29 cellular contexts compared by ENCODE assay signal in the genomic region with DNA sequence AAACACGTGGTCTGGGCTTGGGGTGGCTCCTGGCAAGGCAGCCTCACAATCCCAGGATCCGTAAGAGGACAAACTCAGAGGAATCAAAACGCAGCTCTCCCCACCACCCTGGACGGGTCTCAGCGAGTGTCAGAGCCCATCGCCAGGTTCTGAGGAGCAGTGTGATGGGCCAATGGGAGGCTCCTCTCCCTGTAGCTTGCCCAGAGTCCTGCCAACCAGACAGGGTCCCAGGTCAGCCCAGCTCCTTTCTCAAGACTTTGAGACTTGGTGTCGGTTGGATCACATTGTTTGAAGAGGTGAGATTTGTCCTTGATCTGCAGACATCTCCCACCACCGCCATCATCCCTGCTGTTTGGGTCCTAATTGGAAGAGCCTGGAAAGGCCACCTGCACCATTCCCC. TPM values are rescaled to one million over a fixed set of nuclear protein-coding genes. Genes with fewer than 3 reads are reported as not detected.
"Had no signal": no experiment of that assay in that cellular context is flagged by ENCODE, and none has a peak within 500 bp of the region (broad histone marks: within the 10 kb centered on the region; RNA-seq: fewer than 3 reads in every experiment).

No MANE protein-coding gene starts in this region.

- H3K27me3 Mint-ChIP-seq: activated CD4-positive, alpha-beta memory T cell treated with anti-CD3 and anti-CD28 coated beads for 36 hours; activated T-cell treated with anti-CD3 and anti-CD28 coated beads, Interleukin-2, amount 50 U/mL, for 24 hours had no signal

- ATAC-seq: heart right ventricle, mucosa of descending colon, right lobe of liver had no signal

- H3K27ac Mint-ChIP-seq: activated CD4-positive, alpha-beta memory T cell treated with anti-CD3 and anti-CD28 coated beads for 36 hours; activated CD4-positive, alpha-beta T cell treated with anti-CD3 and anti-CD28 coated beads, Interleukin-2, amount 10 ng/mL, durations not matched to agents 24 days and 14 days; activated T-cell treated with anti-CD3 and anti-CD28 coated beads, Interleukin-2, amount 50 U/mL, for 24 hours; dendritic cell treated with granulocyte-macrophage colony-stimulating factor and Interleukin-4, amounts not matched to agents 40 ng/mL and 50 ng/mL, for 4 days; nephron; progenitor cell of endocrine pancreas; T-helper 1 cell treated with Interleukin-12 subunit alpha and Interleukin-12 subunit beta and Interleukin-4 antibody, amounts not matched to agents 30 μg/mL and 1 μg/mL, for 36 hours had no signal

- FAIRE-seq: endometrium, TTC549 had no signal

- H3K27ac ChIP-seq: epithelial cell of prostate, esophagus squamous epithelium, heart right ventricle, left ventricle myocardium inferior, ovary, right lobe of liver, transverse colon, WERI-Rb-1 had no signal

- H3K27me3 ChIP-seq: ovary, right lobe of liver, transverse colon had no signal

- H3K4me3 Mint-ChIP-seq: activated CD4-positive, alpha-beta memory T cell treated with anti-CD3 and anti-CD28 coated beads for 36 hours; activated CD4-positive, alpha-beta T cell treated with anti-CD3 and anti-CD28 coated beads, Interleukin-2, amount 10 ng/mL, durations not matched to agents 24 days and 14 days; activated T-cell treated with anti-CD3 and anti-CD28 coated beads, Interleukin-2, amount 50 U/mL, for 24 hours; central memory CD8-positive, alpha-beta T cell; dendritic cell treated with granulocyte-macrophage colony-stimulating factor and Interleukin-4, amounts not matched to agents 40 ng/mL and 50 ng/mL, for 4 days; nephron; T-helper 1 cell treated with Interleukin-12 subunit alpha and Interleukin-12 subunit beta and Interleukin-4 antibody, amounts not matched to agents 30 μg/mL and 1 μg/mL, for 36 hours had no signal

- H3K9me3 ChIP-seq: esophagus squamous epithelium, heart right ventricle, left ventricle myocardium inferior, mucosa of descending colon, ovary, right lobe of liver, transverse colon had no signal

- H3K36me3 ChIP-seq: esophagus squamous epithelium, heart right ventricle, left ventricle myocardium inferior, ovary, right lobe of liver, transverse colon, WERI-Rb-1 had no signal

- DNase-seq: activated CD4-positive, alpha-beta memory T cell treated with anti-CD3 and anti-CD28 coated beads for 36 hours; activated CD4-positive, alpha-beta T cell treated with anti-CD3 and anti-CD28 coated beads, Interleukin-2, amount 10 ng/mL, durations not matched to agents 24 days and 14 days; activated CD4-positive, CD25-positive, alpha-beta regulatory T cell treated with anti-CD3 and anti-CD28 coated beads, Interleukin-2, amount 50 U/mL, for 72 hours; activated CD8-positive, alpha-beta memory T cell treated with anti-CD3 and anti-CD28 coated beads, Interleukin-2, amount 50 U/mL, for 48 hours; activated gamma-delta T cell treated with Interleukin-2 at 50 U/mL for 16 hours; activated naive CD4-positive, alpha-beta T cell treated with anti-CD3 and anti-CD28 coated beads, Interleukin-2, amount 50 U/mL, for 16 hours; activated T-cell treated with anti-CD3 and anti-CD28 coated beads, Interleukin-2, amount 50 U/mL, for 24 hours; amniotic stem cell; esophagus squamous epithelium; foreskin melanocyte; heart right ventricle; left ventricle myocardium inferior; mucosa of descending colon; ovary; right lobe of liver; stimulated activated CD4-positive, alpha-beta T cell treated with anti-CD3 and anti-CD28 coated beads, Interleukin-2, amount 100 ng/mL, for 48 hours; stimulated activated naive CD4-positive, alpha-beta T cell treated with Interleukin-2 at 50 U/mL for 16 hours; T-helper 9 cell; transverse colon; WERI-Rb-1 had no signal

- H3K4me3 ChIP-seq: esophagus squamous epithelium, heart right ventricle, left ventricle myocardium inferior, lung, mucosa of descending colon, ovary, right lobe of liver, transverse colon had no signal

- H3K36me3 Mint-ChIP-seq: activated CD4-positive, alpha-beta memory T cell treated with anti-CD3 and anti-CD28 coated beads for 36 hours had no signal

- H3K4me1 ChIP-seq: right lobe of liver had no signal

- H3K4me1 Mint-ChIP-seq: central memory CD8-positive, alpha-beta T cell had no signal

- H3K9me3 Mint-ChIP-seq: activated CD4-positive, alpha-beta memory T cell treated with anti-CD3 and anti-CD28 coated beads for 36 hours; activated CD4-positive, alpha-beta T cell treated with anti-CD3 and anti-CD28 coated beads, Interleukin-2, amount 10 ng/mL, durations not matched to agents 24 days and 14 days; activated T-cell treated with anti-CD3 and anti-CD28 coated beads, Interleukin-2, amount 50 U/mL, for 24 hours; central memory CD8-positive, alpha-beta T cell; dendritic cell treated with granulocyte-macrophage colony-stimulating factor and Interleukin-4, amounts not matched to agents 40 ng/mL and 50 ng/mL, for 4 days; nephron; T-helper 1 cell treated with Interleukin-12 subunit alpha and Interleukin-12 subunit beta and Interleukin-4 antibody, amounts not matched to agents 30 μg/mL and 1 μg/mL, for 36 hours had no signal

RNA-seq across cellular contexts. Expression of a gene that starts 50.4 kb away (rescaled TPM):
- total RNA-seq: activated CD4-positive, alpha-beta memory T cell treated with anti-CD3 and anti-CD28 coated beads for 36 hours had no signal
